In genomic region chr22:29072193-29072978, GRCh38 we compare ENCODE assay signal across 8 cellular contexts. TPM values are rescaled to one million over a fixed set of nuclear protein-coding genes. Genes with fewer than 3 reads are reported as not detected.
DNase-seq lines count a peak whose midpoint lies in the region; ATAC-seq and FAIRE-seq lines count a peak whose summit lies in the region.

No MANE protein-coding gene starts in this region.

- peak overlapping the region; percentile 52 to 76 for H3K4me3 ChIP-seq in mesenchymal stem cell (ENCODE audit: insufficient read depth in 1 of 2, low read depth in 1 of 2, low read length in 2 of 2)

- no peak overlapping the region for H2AFZ ChIP-seq in mesenchymal stem cell (ENCODE audit: low read depth, low read length)

- H2BK120ac ChIP-seq in mesenchymal stem cell (ENCODE audit: low read depth, low read length): no peak overlapping the region

- H3K9me3 ChIP-seq in mesenchymal stem cell (ENCODE audit: control insufficient read depth, low read length): no peaks in the 10 kb centered on the region

- H3K14ac ChIP-seq in mesenchymal stem cell (ENCODE audit: low read length in 2 of 2): no peak overlapping the region

- H4K8ac ChIP-seq in mesenchymal stem cell (ENCODE audit: low read length): no peak overlapping the region

- H3K27me3 Mint-ChIP-seq in effector memory CD8-positive, alpha-beta T cell: peaks cover 42 to 59% of the 10 kb centered on the region in 2 donors

- H3K4me1 ChIP-seq in mesenchymal stem cell (ENCODE audit: control insufficient read depth, insufficient read depth, low read depth, low read length): peaks cover 17% of the 10 kb centered on the region

- DNase-seq in AG08396 (ENCODE audit: low spot score) (peak; percentile 96), GM19239 (ENCODE audit: insufficient read length, low spot score) (no peak), NCI-H82 treated with DMSO at 0.1 percent for 48 hours (lab: John Stamatoyannopoulos, UW; ENCODE audit: unreplicated experiment) (peak; percentile 42), mesenchymal stem cell (peak; percentile 61)
- DNase-seq in activated CD8-positive, alpha-beta memory T cell treated with anti-CD3 and anti-CD28 coated beads for 48 hours (ENCODE audit: low read depth in 2 of 3, low spot score in 2 of 3): peak; percentile 57 to 62 (median 58)
- peak; percentile 65 to 74 (median 66) for DNase-seq in effector memory CD8-positive, alpha-beta T cell
- DNase-seq in stimulated activated CD4-positive, alpha-beta T cell treated with anti-CD3 and anti-CD28 coated beads, TNF-alpha, amount 100 ng/mL, for 48 hours (ENCODE audit: low read depth in 3 of 3): peak; percentile 68 to 90 (median 69)

- no peak overlapping the region for H4K91ac ChIP-seq in mesenchymal stem cell (ENCODE audit: low read length)

- H3K27me3 ChIP-seq in mesenchymal stem cell (ENCODE audit: control insufficient read depth in 1 of 2, insufficient read depth in 1 of 2, low read length in 2 of 2): peaks cover 6 to 25% of the 10 kb centered on the region in 2 experiments

- peaks cover 20 to 24% of the 10 kb centered on the region in 2 donors for H3K4me1 Mint-ChIP-seq in effector memory CD8-positive, alpha-beta T cell (ENCODE audit: low read depth in 2 of 2)

- H3K27ac ChIP-seq in mesenchymal stem cell (ENCODE audit: low read length, poor library complexity, severe bottlenecking): no peak overlapping the region

- no peak overlapping the region for H2BK5ac ChIP-seq in mesenchymal stem cell (ENCODE audit: low read depth, low read length, poor library complexity, severe bottlenecking)

- H3K4ac ChIP-seq in mesenchymal stem cell (ENCODE audit: low read depth in 1 of 2, low read length in 2 of 2): no peak overlapping the region

- no peak overlapping the region for H2BK12ac ChIP-seq in mesenchymal stem cell (ENCODE audit: low read length in 2 of 2)

- H3K23ac ChIP-seq in mesenchymal stem cell (ENCODE audit: low read length in 2 of 2): no peak overlapping the region

- peaks cover 3% of the 10 kb centered on the region for H3K36me3 Mint-ChIP-seq in effector memory CD8-positive, alpha-beta T cell (ENCODE audit: insufficient read depth)

- 38% methylated on average over 27 of the region's 41 CpGs for WGBS in mesenchymal stem cell

- ATAC-seq in HG03439 (IDR thresholded peaks at IDR 0.05; ENCODE audit: unreplicated experiment): peak; percentile 74
- ATAC-seq in effector memory CD8-positive, alpha-beta T cell (replicated peaks): peak; percentile 93

- no peak overlapping the region for H3K18ac ChIP-seq in mesenchymal stem cell (ENCODE audit: low read depth in 1 of 2, low read length in 2 of 2)

- no peak overlapping the region for H2AK5ac ChIP-seq in mesenchymal stem cell (ENCODE audit: low read length, severe bottlenecking)

- no peaks in the 10 kb centered on the region for H3K9me3 Mint-ChIP-seq in effector memory CD8-positive, alpha-beta T cell

- peak overlapping the region; percentile 67 to 72 for H3K4me3 Mint-ChIP-seq in effector memory CD8-positive, alpha-beta T cell

- peak; percentile 79 for FAIRE-seq in GM19239 (lab: Jason Lieb, UNC)

- no peaks in the 10 kb centered on the region for H3K79me1 ChIP-seq in mesenchymal stem cell (replicated peaks; ENCODE audit: low read length, poor library complexity, severe bottlenecking)

- H3K4me2 ChIP-seq in mesenchymal stem cell (ENCODE audit: low read length, poor library complexity, severe bottlenecking): peak overlapping the region; percentile 92

- peak overlapping the region; percentile 40 for H3K9ac ChIP-seq in mesenchymal stem cell (ENCODE audit: low read length)

- no peak overlapping the region for H2BK15ac ChIP-seq in mesenchymal stem cell (ENCODE audit: low read depth, poor library complexity, severe bottlenecking)

- no peaks in the 10 kb centered on the region for H3K36me3 ChIP-seq in mesenchymal stem cell (ENCODE audit: control insufficient read depth in 1 of 2, insufficient read depth in 2 of 2, low read depth in 1 of 2, low read length in 2 of 2)

- no peak overlapping the region for H3K27ac Mint-ChIP-seq in effector memory CD8-positive, alpha-beta T cell

RNA-seq across cellular contexts. Expression of gene KREMEN1, which starts 0.4 kb away (rescaled TPM):
- polyA plus RNA-seq in mesenchymal stem cell (2013, experiment 1 of 2): 32.9 TPM
- polyA plus RNA-seq in mesenchymal stem cell (2013, experiment 2 of 2): 33.1 TPM

RNA-seq across cellular contexts. Expression of gene C22orf31, which starts 10.8 kb away (rescaled TPM):
- polyA plus RNA-seq in mesenchymal stem cell (2013, experiment 1 of 2): 0.19 TPM
- 0.07 TPM for polyA plus RNA-seq in mesenchymal stem cell (2013, experiment 2 of 2)
